8 cellular contexts compared by ENCODE assay signal in genomic region chr17:28335201-28335958, GRCh38.
DNase-seq lines count a peak whose midpoint lies in the region; ATAC-seq and TF ChIP-seq lines count a peak whose summit lies in the region.

Gene IFT20, minus strand, starts transcription at chr17:28335472. Its CDS starts 3,487 bp downstream, at chr17:28331985.
Gene TNFAIP1, plus strand, starts transcription at chr17:28335761. Its CDS starts 3,761 bp downstream, at chr17:28339522.

- DNase-seq in AG09319 (ENCODE audit: extremely low read depth, low read depth) (peak; percentile 100), NCI-H446 treated with DMSO at 0.1 percent for 48 hours (lab: John Stamatoyannopoulos, UW) (peak; percentile 99), cerebellar cortex (ENCODE audit: low spot score) (peak; percentile 100), iris pigment epithelial cell (ENCODE audit: low read depth) (peak; percentile 100)
- DNase-seq in stimulated activated CD4-positive, alpha-beta T cell treated with anti-CD3 and anti-CD28 coated beads, Interleukin-12 subunit alpha, Interleukin-12 subunit beta, amount 100 ng/mL, for 24 hours (ENCODE audit: low read depth in 2 of 2), result peak; percentile 96

- TF ChIP-seq CTCF in AG09319 (IDR thresholded peaks at IDR 0.05; ENCODE audit: low read depth, low read length), result no peak

- ATAC-seq in GM19035 (IDR thresholded peaks at IDR 0.05; ENCODE audit: unreplicated experiment) (peak; percentile 95), HG03354 (IDR thresholded peaks at IDR 0.05; ENCODE audit: poor library complexity, severe bottlenecking, unreplicated experiment) (peak; percentile 97)
- peak; percentile 98 to 99 for ATAC-seq in activated CD4-positive, CD25-positive, alpha-beta regulatory T cell treated with anti-CD3 and anti-CD28 coated beads, Interleukin-2, amount 50 U/mL, for 24 hours

Comparison
In these comparisons a context has a peak if more than half of its experiments do, and no peak if none do; other contexts are left out.
1. Peak in every context shown above with its lines: DNase-seq and ATAC-seq.